In genomic region chr6:75201901-75202672, GRCh38 we compare ENCODE assay signal across 1 cellular context.
TF ChIP-seq lines count a peak whose summit lies in the region.

No MANE protein-coding gene starts in this region.

TF ChIP-seq in endothelial cell of umbilical vein, 7 proteins besides CTCF, POLR2A, EP300 and RAD21:
- TF ChIP-seq FOS (IDR thresholded peaks at IDR 0.05; ENCODE audit: borderline replicate concordance, insufficient read depth, low read length): no peak
- peak; percentile 18 for TF ChIP-seq POLR2AphosphoS5 (IDR thresholded peaks at IDR 0.05; ENCODE audit: insufficient read depth, low read depth, low read length)
